In genomic region chr1:9071554-9072235, GRCh38 we compare ENCODE assay signal across 16 cellular contexts. TPM values are rescaled to one million over a fixed set of nuclear protein-coding genes. Genes with fewer than 3 reads are reported as not detected.
"Had no signal": no experiment of that assay in that cellular context is flagged by ENCODE, and none has a peak within 500 bp of the region (broad histone marks: within the 10 kb centered on the region; RNA-seq: fewer than 3 reads in every experiment).

No MANE protein-coding gene starts in this region.

- ATAC-seq: activated CD8-positive, alpha-beta memory T cell treated with anti-CD3 and anti-CD28 coated beads, Interleukin-2, amount 10 ng/mL, durations not matched to agents 7 days and 5 days; activated naive CD4-positive, alpha-beta T cell treated with anti-CD3 and anti-CD28 coated beads, Interleukin-2, amount 50 U/mL, for 72 hours; effector memory CD8-positive, alpha-beta T cell; T-helper 17 cell had no signal

- H2AFZ ChIP-seq: neural progenitor cell, parathyroid adenoma had no signal

- H3K9ac ChIP-seq: neural progenitor cell, parathyroid adenoma had no signal

- H3K27ac ChIP-seq: epithelial cell of prostate, left ventricle myocardium inferior, neural progenitor cell, parathyroid adenoma had no signal

- H3K9me3 ChIP-seq: left ventricle myocardium inferior, transverse colon had no signal

- H3K36me3 ChIP-seq: left ventricle myocardium inferior, neural progenitor cell, transverse colon had no signal

- H3K4me3 ChIP-seq: left ventricle myocardium inferior, neural progenitor cell, transverse colon had no signal

- H3K4me1 ChIP-seq: parathyroid adenoma had no signal

- H3K27me3 ChIP-seq: neural progenitor cell, transverse colon had no signal

- DNase-seq: activated CD8-positive, alpha-beta memory T cell treated with anti-CD3 and anti-CD28 coated beads, Interleukin-2, amount 10 ng/mL, durations not matched to agents 7 days and 5 days; activated effector memory CD4-positive, alpha-beta T cell treated with anti-CD3 and anti-CD28 coated beads, Interleukin-2, amount 50 U/mL, for 16 hours; activated T-cell treated with anti-CD3 and anti-CD28 coated beads, Interleukin-2, amount 50 U/mL, for 24 hours; amniotic stem cell; effector memory CD8-positive, alpha-beta T cell; left ventricle myocardium inferior; retina; T-helper 17 cell; transverse colon had no signal

- H3K4me2 ChIP-seq: neural progenitor cell had no signal

RNA-seq across cellular contexts. Expression of gene SLC2A5, which starts 2.3 kb away (rescaled TPM):
- total RNA-seq: activated CD8-positive, alpha-beta memory T cell treated with anti-CD3 and anti-CD28 coated beads, Interleukin-2, amount 10 ng/mL, durations not matched to agents 7 days and 5 days; activated naive CD4-positive, alpha-beta T cell treated with anti-CD3 and anti-CD28 coated beads, Interleukin-2, amount 50 U/mL, for 72 hours had no signal

RNA-seq across cellular contexts. Expression of gene SLC2A7, which starts 45.5 kb away (rescaled TPM):
- total RNA-seq: activated CD8-positive, alpha-beta memory T cell treated with anti-CD3 and anti-CD28 coated beads, Interleukin-2, amount 10 ng/mL, durations not matched to agents 7 days and 5 days; activated naive CD4-positive, alpha-beta T cell treated with anti-CD3 and anti-CD28 coated beads, Interleukin-2, amount 50 U/mL, for 72 hours; left ventricle myocardium inferior; myocyte; skeletal muscle tissue; subcutaneous adipose tissue; T-helper 17 cell; transverse colon had no signal
